ENCODE assay signal across 9 cellular contexts in genomic region chr11:111540921-111541208, GRCh38. TPM values are rescaled to one million over a fixed set of nuclear protein-coding genes. Genes with fewer than 3 reads are reported as not detected.
DNase-seq lines count a peak whose midpoint lies in the region; ATAC-seq and TF ChIP-seq lines count a peak whose summit lies in the region.
"Had no signal": no experiment of that assay in that cellular context is flagged by ENCODE, and none has a peak within 500 bp of the region (broad histone marks: within the 10 kb centered on the region; RNA-seq: fewer than 3 reads in every experiment).

No MANE protein-coding gene starts in this region.

- ATAC-seq in upper lobe of right lung: peak; percentile 39
- ATAC-seq: K562 had no signal

- H3K27me3 Mint-ChIP-seq in activated naive CD4-positive, alpha-beta T cell treated with anti-CD3 and anti-CD28 coated beads for 36 hours (ENCODE audit: low read depth): peaks cover 43% of the 10 kb centered on the region
- peaks cover 44% of the 10 kb centered on the region for H3K27me3 Mint-ChIP-seq in mesothelial cell of epicardium (ENCODE audit: low read depth)

- H3K9me3 ChIP-seq in effector memory CD4-positive, alpha-beta T cell (ENCODE audit: control insufficient read depth, low read length): no peaks in the 10 kb centered on the region
- no peaks in the 10 kb centered on the region for H3K9me3 ChIP-seq in upper lobe of right lung

- no peaks in the 10 kb centered on the region for H3K36me3 ChIP-seq in effector memory CD4-positive, alpha-beta T cell (ENCODE audit: control insufficient read depth, insufficient read depth, low read length)
- no peaks in the 10 kb centered on the region for H3K36me3 ChIP-seq in upper lobe of right lung

- no peaks in the 10 kb centered on the region for H3K9me3 Mint-ChIP-seq in activated naive CD4-positive, alpha-beta T cell treated with anti-CD3 and anti-CD28 coated beads for 36 hours
- no peaks in the 10 kb centered on the region for H3K9me3 Mint-ChIP-seq in mesothelial cell of epicardium

- H3K27me3 ChIP-seq in effector memory CD4-positive, alpha-beta T cell (replicated peaks; ENCODE audit: control insufficient read depth, insufficient read depth, low read length, poor library complexity, severe bottlenecking): peaks cover 12% of the 10 kb centered on the region
- H3K27me3 ChIP-seq in upper lobe of right lung: peaks cover 16% of the 10 kb centered on the region

- CTCF ChIA-PET in activated naive CD4-positive, alpha-beta T cell treated with anti-CD3 and anti-CD28 coated beads for 36 hours (lab: Charles Lee): interaction anchor here (1.2 kb wide), 1 partner anchor 86 kb away, joined by 3 read pairs; no protein-coding TSS in a partner anchor

- peaks cover 22% of the 10 kb centered on the region for H3K4me1 Mint-ChIP-seq in activated naive CD4-positive, alpha-beta T cell treated with anti-CD3 and anti-CD28 coated beads for 36 hours (ENCODE audit: low read depth)
- H3K4me1 Mint-ChIP-seq in mesothelial cell of epicardium: peaks cover 19% of the 10 kb centered on the region

- no peak overlapping the region for H3K27ac Mint-ChIP-seq in activated naive CD4-positive, alpha-beta T cell treated with anti-CD3 and anti-CD28 coated beads for 36 hours
- H3K27ac Mint-ChIP-seq in mesothelial cell of epicardium: no peak overlapping the region

- no peaks in the 10 kb centered on the region for H3K36me3 Mint-ChIP-seq in activated naive CD4-positive, alpha-beta T cell treated with anti-CD3 and anti-CD28 coated beads for 36 hours (ENCODE audit: low read depth)
- peaks cover 13% of the 10 kb centered on the region for H3K36me3 Mint-ChIP-seq in mesothelial cell of epicardium

- peak overlapping the region; percentile 23 for H3K4me3 ChIP-seq in effector memory CD4-positive, alpha-beta T cell (ENCODE audit: insufficient read depth, low read depth, low read length, poor library complexity, severe bottlenecking)
- peak overlapping the region; percentile 66 for H3K4me3 ChIP-seq in upper lobe of right lung
- H3K4me3 ChIP-seq: K562 had no signal

- intact Hi-C loops in activated naive CD4-positive, alpha-beta T cell treated with anti-CD3 and anti-CD28 coated beads for 36 hours (cut with micrococcal nuclease): loop anchor here (2.0 kb wide), 2 partner anchors 14 to 26 kb away; partner anchors contain the start of gene HOATZ
- intact Hi-C loops in upper lobe of right lung (cut with DNase I): no loop called here

- no peak for DNase-seq in activated naive CD4-positive, alpha-beta T cell treated with anti-CD3 and anti-CD28 coated beads for 36 hours
- DNase-seq in activated naive CD4-positive, alpha-beta T cell treated with anti-CD3 and anti-CD28 coated beads, Interleukin-2, amount 50 U/mL, for 16 hours: no peak
- no peak for DNase-seq in effector memory CD4-positive, alpha-beta T cell
- DNase-seq in mesothelial cell of epicardium (ENCODE audit: low spot score in 2 of 2, unreplicated experiment in 2 of 2) (peak in 1 of 2 experiments; percentile 46), upper lobe of right lung (no peak), NCI-H2196 (lab: John Stamatoyannopoulos, UW; ENCODE audit: unreplicated experiment) (no peak), kidney glomerular epithelial cell (lab: John Stamatoyannopoulos, UW) (no peak), CD1c-positive myeloid dendritic cell (ENCODE audit: extremely low spot score) (no peak)

- peak overlapping the region; percentile 67 for H3K4me3 Mint-ChIP-seq in activated naive CD4-positive, alpha-beta T cell treated with anti-CD3 and anti-CD28 coated beads for 36 hours
- H3K4me3 Mint-ChIP-seq in mesothelial cell of epicardium: peak overlapping the region; percentile 76

- peaks cover 15% of the 10 kb centered on the region for H3K4me1 ChIP-seq in effector memory CD4-positive, alpha-beta T cell (ENCODE audit: control insufficient read depth, insufficient read depth, low read length, poor library complexity, severe bottlenecking)
- H3K4me1 ChIP-seq in upper lobe of right lung: peaks cover 23% of the 10 kb centered on the region

- no peak overlapping the region for H3K27ac ChIP-seq in effector memory CD4-positive, alpha-beta T cell (ENCODE audit: insufficient read depth, low read length, poor library complexity, severe bottlenecking)
- peak overlapping the region; percentile 76 for H3K27ac ChIP-seq in upper lobe of right lung

- TF ChIP-seq CTCF in mesothelial cell of epicardium (IDR thresholded peaks at IDR 0.05; ENCODE audit: unreplicated experiment) (no peak), upper lobe of right lung (IDR thresholded peaks at IDR 0.05) (no peak)

RNA-seq across cellular contexts. Expression of gene LAYN, which starts 0.3 kb away (rescaled TPM):
- 1 to 10 TPM; 3.5 to 4.1 TPM for total RNA-seq in activated naive CD4-positive, alpha-beta T cell treated with anti-CD3 and anti-CD28 coated beads for 36 hours
- total RNA-seq in mesothelial cell of epicardium (12.5 to 15.3 TPM (median 12.5 TPM) in 3 replicates), upper lobe of right lung (17.5 TPM)
- total RNA-seq: K562 had no signal

RNA-seq across cellular contexts. Expression of gene HOATZ, which starts 26.3 kb away (rescaled TPM):
- total RNA-seq in activated naive CD4-positive, alpha-beta T cell treated with anti-CD3 and anti-CD28 coated beads for 36 hours: not detected
- not detected in 3 replicates for total RNA-seq in mesothelial cell of epicardium
- total RNA-seq in upper lobe of right lung: not detected
- total RNA-seq: K562 had no signal

RNA-seq across cellular contexts. Expression of gene BTG4, which starts 28.7 kb away (rescaled TPM):
- not detected for total RNA-seq in activated naive CD4-positive, alpha-beta T cell treated with anti-CD3 and anti-CD28 coated beads for 36 hours
- not detected in 3 replicates for total RNA-seq in mesothelial cell of epicardium
- not detected for total RNA-seq in upper lobe of right lung
- total RNA-seq: K562 had no signal
